ENCODE assay signal across 21 cellular contexts in the genomic region with DNA sequence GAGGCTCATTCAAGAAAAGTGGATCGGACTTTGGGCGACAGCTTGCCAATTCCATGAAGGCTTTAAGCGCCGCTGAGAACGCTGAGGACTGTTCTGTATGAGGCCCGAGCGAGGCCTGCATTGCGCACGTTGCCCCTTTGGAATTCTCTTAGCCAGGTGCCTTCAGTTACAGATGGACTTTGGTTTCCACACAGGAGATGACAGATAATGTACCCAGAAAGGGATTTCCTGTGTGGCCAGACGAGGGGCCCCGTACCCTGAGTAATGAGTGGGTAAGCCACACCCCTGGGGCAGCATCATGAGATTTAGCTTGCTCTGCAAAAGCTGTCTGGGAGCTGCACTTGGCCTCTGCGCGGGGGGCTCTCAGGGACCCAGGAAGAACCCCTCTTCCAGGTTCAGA.
DNase-seq lines count a peak whose midpoint lies in the region; ATAC-seq, FAIRE-seq and TF ChIP-seq lines count a peak whose summit lies in the region.
"Had no signal": no experiment of that assay in that cellular context is flagged by ENCODE, and none has a peak within 500 bp of the region (broad histone marks: within the 10 kb centered on the region; RNA-seq: fewer than 3 reads in every experiment).

No MANE protein-coding gene starts in this region.

- CTCF ChIA-PET in HEK293 (lab: Yijun Ruan, JAX), result no interaction called here
- CTCF ChIA-PET in MCF 10A (lab: Yijun Ruan, JAX), result interaction anchor here (0.6 to 1.0 kb wide), 4 partner anchors 148 to 569 kb away, joined by 3 to 4 read pairs (median 3); no protein-coding TSS in a partner anchor

- no peak overlapping the region for H3K4me3 Mint-ChIP-seq in MCF 10A (ENCODE audit: unreplicated experiment)
- H3K4me3 Mint-ChIP-seq: CD8-positive, alpha-beta T cell had no signal

- no peaks in the 10 kb centered on the region for H3K36me3 Mint-ChIP-seq in MCF 10A (ENCODE audit: insufficient read depth, unreplicated experiment)
- H3K36me3 Mint-ChIP-seq: CD8-positive, alpha-beta T cell had no signal

- DNase-seq in SW480 (ENCODE audit: low spot score), result peak; percentile 79
- peak; percentile 64 for DNase-seq in small intestine
- DNase-seq in activated naive CD4-positive, alpha-beta T cell treated with anti-CD3 and anti-CD28 coated beads, Interleukin-2, amount 50 U/mL, for 16 hours, result no peak
- no peak for DNase-seq in MCF 10A (ENCODE audit: unreplicated experiment)
- no peak for DNase-seq in upper lobe of right lung
- DNase-seq: ACHN; CD8-positive, alpha-beta T cell; DMS 273 treated with DMSO at 0.1 percent for 48 hours; DMS53; DND-41; EL; GOT3; H7; IMR-90 had no signal

- H3K9ac ChIP-seq in BLaER1 treated with 17β-estradiol and CSF1 and Interleukin-3, amounts not matched to agents 10 nM and 100 nM, result peak overlapping the region in 3 of 11 experiments; percentile 5 to 27 (median 7); a peak in 3 of 22 replicates

- TF ChIP-seq CTCF in HEK293 (tag by site-specific recombination; IDR thresholded peaks at IDR 0.05) (no peak), MCF 10A (IDR thresholded peaks at IDR 0.05; ENCODE audit: unreplicated experiment) (no peak), upper lobe of right lung (IDR thresholded peaks at IDR 0.05) (no peak)

- H3K36me3 ChIP-seq in BLaER1 treated with 17β-estradiol and CSF1 and Interleukin-3, amounts not matched to agents 10 nM and 100 nM, result no peaks in the 10 kb centered on the region
- no peaks in the 10 kb centered on the region for H3K36me3 ChIP-seq in HEK293 (ENCODE audit: control insufficient read depth in 2 of 2, insufficient read depth in 1 of 2, low read length in 2 of 2)
- H3K36me3 ChIP-seq in small intestine (ENCODE audit: control insufficient read depth in 2 of 2, insufficient read depth in 2 of 2, low read length in 2 of 2), result no peaks in the 10 kb centered on the region
- H3K36me3 ChIP-seq in upper lobe of right lung, result no peaks in the 10 kb centered on the region

- H3K27me3 Mint-ChIP-seq in MCF 10A (ENCODE audit: insufficient read depth, unreplicated experiment), result peaks cover 12% of the 10 kb centered on the region

- POLR2A ChIA-PET in HEK293 (lab: Yijun Ruan, JAX) (no interaction called here), MCF 10A (lab: Yijun Ruan, JAX) (no interaction called here)

- intact Hi-C loops in MCF 10A (cut with micrococcal nuclease) (no loop called here), upper lobe of right lung (cut with DNase I) (no loop called here)

- no TSS peak for BruUV-seq in MCF 10A (replicated peaks; lab: Mats Ljungman, UMichigan)

- peaks cover 0 to 11% (median 0%) of the 10 kb centered on the region in 11 experiments; a peak in 6 of 22 replicates for H3K27me3 ChIP-seq in BLaER1 treated with 17β-estradiol and CSF1 and Interleukin-3, amounts not matched to agents 10 nM and 100 nM
- peaks cover 0 to 3% of the 10 kb centered on the region in 2 donors for H3K27me3 ChIP-seq in small intestine (ENCODE audit: control insufficient read depth in 2 of 2, insufficient read depth in 2 of 2, low read length in 2 of 2)
- H3K27me3 ChIP-seq in upper lobe of right lung, result no peaks in the 10 kb centered on the region

- H3K27ac Mint-ChIP-seq in MCF 10A (ENCODE audit: low read depth, unreplicated experiment), result no peak overlapping the region
- H3K27ac Mint-ChIP-seq: CD8-positive, alpha-beta T cell had no signal

- H3K9me3 Mint-ChIP-seq in MCF 10A (ENCODE audit: unreplicated experiment), result no peaks in the 10 kb centered on the region
- H3K9me3 Mint-ChIP-seq: CD8-positive, alpha-beta T cell had no signal

- no peak for FAIRE-seq in small intestine (lab: Jason Lieb, UNC)
- FAIRE-seq: A204.1, GM12878, K562 had no signal

- H3K4me1 ChIP-seq in BLaER1 treated with 17β-estradiol and CSF1 and Interleukin-3, amounts not matched to agents 10 nM and 100 nM, result peaks cover 14 to 82% (median 60%) of the 10 kb centered on the region in 10 experiments
- H3K4me1 ChIP-seq in HEK293 (ENCODE audit: control insufficient read depth, insufficient read depth, low read length) (no peaks in the 10 kb centered on the region), small intestine (ENCODE audit: control insufficient read depth in 2 of 2, insufficient read depth in 1 of 2, low read depth in 1 of 2, low read length in 1 of 2) (no peaks in the 10 kb centered on the region), upper lobe of right lung (no peaks in the 10 kb centered on the region)

- no peak overlapping the region for H3K4me3 ChIP-seq in BLaER1 treated with 17β-estradiol and CSF1 and Interleukin-3, amounts not matched to agents 10 nM and 100 nM
- H3K4me3 ChIP-seq in HEK293 (ENCODE audit: low read depth, low read length) (no peak overlapping the region), small intestine (ENCODE audit: low read depth in 1 of 2, low read length in 2 of 2) (no peak overlapping the region), upper lobe of right lung (no peak overlapping the region)
- H3K4me3 ChIP-seq: GM12878, K562 had no signal

- ATAC-seq in upper lobe of right lung, result no peak
- ATAC-seq: CD8-positive, alpha-beta T cell; GM12878; HCT116; K562 had no signal

- H3K27ac ChIP-seq in BLaER1 treated with 17β-estradiol and CSF1 and Interleukin-3, amounts not matched to agents 10 nM and 100 nM, result 0 out of 22 replicates have a peak overlapping the region, but pooled peaks of 1 of the 11 experiments have one; percentile 9
- H3K27ac ChIP-seq in HEK293 (ENCODE audit: extremely low read depth, low read depth, low read length) (no peak overlapping the region), small intestine (ENCODE audit: low read depth in 1 of 2, low read length in 1 of 2) (no peak overlapping the region), upper lobe of right lung (no peak overlapping the region)
- H3K27ac ChIP-seq: HL-60 had no signal

- H3K4me2 ChIP-seq in BLaER1 treated with 17β-estradiol and CSF1 and Interleukin-3, amounts not matched to agents 10 nM and 100 nM, result peak overlapping the region; percentile 50 to 88 (median 78)

- H3K9me3 ChIP-seq in BLaER1 treated with 17β-estradiol and CSF1 and Interleukin-3, amounts not matched to agents 10 nM and 100 nM (replicated peaks in 1 of 11), result no peaks in the 10 kb centered on the region
- no peaks in the 10 kb centered on the region for H3K9me3 ChIP-seq in HEK293 (ENCODE audit: control insufficient read depth, insufficient read depth, low read depth, low read length)
- H3K9me3 ChIP-seq in small intestine (ENCODE audit: control insufficient read depth, low read depth), result no peaks in the 10 kb centered on the region
- no peaks in the 10 kb centered on the region for H3K9me3 ChIP-seq in upper lobe of right lung

- peaks cover 0 to 49% (median 0%) of the 10 kb centered on the region in 11 experiments; a peak in 5 of 22 replicates for H4K20me1 ChIP-seq in BLaER1 treated with 17β-estradiol and CSF1 and Interleukin-3, amounts not matched to agents 10 nM and 100 nM

- WGBS in small intestine, 3 donors, result 20 to 56% (median 36%) methylated on average over 13 of the region's 13 CpGs

- no peaks in the 10 kb centered on the region for H3K4me1 Mint-ChIP-seq in MCF 10A (ENCODE audit: insufficient read depth, unreplicated experiment)

TF ChIP-seq in HEK293, 187 proteins besides CTCF, POLR2A, EP300 and RAD21:
- TF ChIP-seq ZBTB20 (tag by site-specific recombination; IDR thresholded peaks at IDR 0.05), result peak; percentile 60; the same call in 1 of the 2 replicates
- TF ChIP-seq, protein P1, sequence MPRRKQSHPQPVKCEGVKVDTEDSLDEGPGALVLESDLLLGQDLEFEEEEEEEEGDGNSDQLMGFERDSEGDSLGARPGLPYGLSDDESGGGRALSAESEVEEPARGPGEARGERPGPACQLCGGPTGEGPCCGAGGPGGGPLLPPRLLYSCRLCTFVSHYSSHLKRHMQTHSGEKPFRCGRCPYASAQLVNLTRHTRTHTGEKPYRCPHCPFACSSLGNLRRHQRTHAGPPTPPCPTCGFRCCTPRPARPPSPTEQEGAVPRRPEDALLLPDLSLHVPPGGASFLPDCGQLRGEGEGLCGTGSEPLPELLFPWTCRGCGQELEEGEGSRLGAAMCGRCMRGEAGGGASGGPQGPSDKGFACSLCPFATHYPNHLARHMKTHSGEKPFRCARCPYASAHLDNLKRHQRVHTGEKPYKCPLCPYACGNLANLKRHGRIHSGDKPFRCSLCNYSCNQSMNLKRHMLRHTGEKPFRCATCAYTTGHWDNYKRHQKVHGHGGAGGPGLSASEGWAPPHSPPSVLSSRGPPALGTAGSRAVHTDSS (tag by site-specific recombination; IDR thresholded peaks at IDR 0.05), result no peak
TF ChIP-seq in HEK293: peak in this region for 1.

Comparison
In these comparisons a context has a peak if more than half of its experiments do, and no peak if none do; other contexts are left out.
1. DNase-seq: peak in SW480 (single experiment) and small intestine (single experiment); none in activated naive CD4-positive, alpha-beta T cell treated with anti-CD3 and anti-CD28 coated beads, Interleukin-2, amount 50 U/mL, for 16 hours (single experiment), MCF 10A (single experiment) and upper lobe of right lung (single experiment).